Comparison of ENCODE assay signal across 8 cellular contexts in genomic region chr12:49043856-49044258, GRCh38. TPM values are rescaled to one million over a fixed set of nuclear protein-coding genes. Genes with fewer than 3 reads are reported as not detected.
A peak's percentile ranks its signal among the peaks of the same experiment; 100 is the strongest.
DNase-seq lines count a peak whose midpoint lies in the region; ATAC-seq and TF ChIP-seq lines count a peak whose summit lies in the region.

No MANE protein-coding gene starts in this region.

- H3K4me3 ChIP-seq in cardiac fibroblast (replicated peaks in 1 of 2; ENCODE audit: low read depth in 2 of 2, low read length in 2 of 2): no peak overlapping the region

- DNase-seq in ELR (ENCODE audit: low read depth): peak; percentile 54
- peak; percentile 82 for DNase-seq in NAMALWA (ENCODE audit: low spot score)
- peak; percentile 62 for DNase-seq in activated CD4-positive, CD25-positive, alpha-beta regulatory T cell treated with anti-CD3 and anti-CD28 coated beads, Interleukin-2, amount 50 U/mL, for 16 hours (ENCODE audit: low read depth, low spot score)
- peak; percentile 63 to 65 for DNase-seq in cardiac fibroblast (ENCODE audit: low read depth in 2 of 2)
- no peak for DNase-seq in left lobe of liver (ENCODE audit: low spot score)
- peak; percentile 55 for DNase-seq in stimulated activated CD8-positive, alpha-beta memory T cell treated with anti-CD3 and anti-CD28 coated beads, Interleukin-12 subunit alpha, Interleukin-12 subunit beta, amount 100 ng/mL, for 4 hours (ENCODE audit: low read depth)
- DNase-seq in NCI-H187 treated with DMSO at 0.1 percent for 48 hours (lab: John Stamatoyannopoulos, UW): no peak

- peak; percentile 65 for ATAC-seq in left lobe of liver
- ATAC-seq in GM18505 (IDR thresholded peaks at IDR 0.05; ENCODE audit: unreplicated experiment): no peak

- peak; percentile 77 for TF ChIP-seq CTCF in cardiac fibroblast (IDR thresholded peaks at IDR 0.05; ENCODE audit: low read depth, low read length)

- TF ChIP-seq POLR2A in GM18505 (IDR thresholded peaks at IDR 0.05; ENCODE audit: borderline replicate concordance, extremely low read depth, insufficient read depth, insufficient read length): no peak

RNA-seq across cellular contexts. Expression of gene KMT2D, which starts 16.7 kb away (rescaled TPM):
- total RNA-seq in left lobe of liver: 44.8 TPM

RNA-seq across cellular contexts. Expression of gene PRKAG1, which starts 25.3 kb away (rescaled TPM):
- 27.7 TPM for total RNA-seq in left lobe of liver

RNA-seq across cellular contexts. Expression of gene RHEBL1, which starts 25.9 kb away (rescaled TPM):
- total RNA-seq in left lobe of liver: 0.18 TPM

RNA-seq across cellular contexts. Expression of gene DDN, which starts 44.7 kb away (rescaled TPM):
- total RNA-seq in left lobe of liver: not detected

RNA-seq across cellular contexts. Expression of gene DHH, which starts 50.7 kb away (rescaled TPM):
- not detected for total RNA-seq in left lobe of liver

Comparison
In these comparisons a context has a peak if more than half of its experiments do, and no peak if none do; other contexts are left out.
1. DNase-seq: peak in ELR (single experiment), NAMALWA (single experiment), activated CD4-positive, CD25-positive, alpha-beta regulatory T cell treated with anti-CD3 and anti-CD28 coated beads, Interleukin-2, amount 50 U/mL, for 16 hours (single experiment), cardiac fibroblast (2 of 2) and stimulated activated CD8-positive, alpha-beta memory T cell treated with anti-CD3 and anti-CD28 coated beads, Interleukin-12 subunit alpha, Interleukin-12 subunit beta, amount 100 ng/mL, for 4 hours (single experiment); none in left lobe of liver (single experiment) and NCI-H187 treated with DMSO at 0.1 percent for 48 hours (single experiment).